ENCODE assay signal across 9 cellular contexts in the genomic region with DNA sequence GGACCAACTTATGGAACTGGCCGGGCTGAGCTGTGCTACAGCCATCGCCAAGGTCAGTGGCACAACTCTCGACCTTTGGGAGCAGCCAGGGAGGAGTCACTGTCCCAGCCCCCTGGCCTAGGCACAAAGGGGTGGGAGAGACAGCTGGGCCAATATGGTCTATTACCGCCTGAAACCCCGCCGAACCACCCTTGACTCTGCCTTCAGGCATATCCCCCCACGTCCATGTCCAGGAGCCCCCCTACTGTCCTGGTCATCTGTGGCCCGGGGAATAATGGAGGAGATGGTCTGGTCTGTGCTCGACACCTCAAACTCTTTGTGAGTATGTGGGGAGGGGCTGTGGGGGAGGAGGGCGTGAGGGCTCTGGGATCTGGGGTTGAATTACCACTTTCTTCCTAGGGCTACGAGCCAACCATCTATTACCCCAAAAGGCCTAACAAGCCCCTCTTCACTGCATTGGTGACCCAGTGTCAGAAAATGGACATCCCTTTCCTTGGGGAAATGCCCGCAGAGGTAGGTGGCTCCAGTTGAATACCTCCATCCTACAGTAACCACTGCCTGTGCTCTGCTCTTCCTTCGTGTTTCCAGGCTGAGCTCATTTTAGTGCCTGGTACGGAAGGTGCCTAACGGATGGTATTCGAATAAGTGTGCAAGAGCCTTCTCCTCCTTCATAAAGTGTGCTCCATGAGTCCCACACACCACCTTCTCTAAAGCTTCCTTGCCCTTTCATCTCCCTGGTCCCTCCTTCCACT. TPM values are rescaled to one million over a fixed set of nuclear protein-coding genes. Genes with fewer than 3 reads are reported as not detected.
A peak's percentile ranks its signal among the peaks of the same experiment; 100 is the strongest.
DNase-seq lines count a peak whose midpoint lies in the region; ATAC-seq and TF ChIP-seq lines count a peak whose summit lies in the region.
"Had no signal": no experiment of that assay in that cellular context is flagged by ENCODE, and none has a peak within 500 bp of the region (broad histone marks: within the 10 kb centered on the region; RNA-seq: fewer than 3 reads in every experiment).

No MANE protein-coding gene starts in this region.

- H4K20me1 ChIP-seq in BLaER1 treated with 17β-estradiol and CSF1 and Interleukin-3, amounts not matched to agents 10 nM and 100 nM: peaks cover 0 to 51% (median 32%) of the 10 kb centered on the region in 11 experiments; a peak in 12 of 22 replicates

- peak overlapping the region; percentile 71 to 89 (median 80) for H3K27ac ChIP-seq in BLaER1 treated with 17β-estradiol and CSF1 and Interleukin-3, amounts not matched to agents 10 nM and 100 nM
- peak overlapping the region; percentile 81 to 88 for H3K27ac ChIP-seq in coronary artery

- peaks cover 16 to 28% (median 17%) of the 10 kb centered on the region in 4 donors for H3K4me1 Mint-ChIP-seq in naive thymus-derived CD8-positive, alpha-beta T cell

- TF ChIP-seq CTCF in coronary artery (IDR thresholded peaks at IDR 0.05): no peak

- peak overlapping the region; percentile 86 to 99 (median 96) for H3K4me2 ChIP-seq in BLaER1 treated with 17β-estradiol and CSF1 and Interleukin-3, amounts not matched to agents 10 nM and 100 nM

- ATAC-seq in naive thymus-derived CD8-positive, alpha-beta T cell: no peak
- ATAC-seq in GM19463 (IDR thresholded peaks at IDR 0.05; ENCODE audit: unreplicated experiment): no peak

- H3K4me3 Mint-ChIP-seq in naive thymus-derived CD8-positive, alpha-beta T cell: peak overlapping the region; percentile 76 to 93 (median 82)

- H3K9ac ChIP-seq in BLaER1 treated with 17β-estradiol and CSF1 and Interleukin-3, amounts not matched to agents 10 nM and 100 nM: peak overlapping the region; percentile 81 to 94 (median 87)

- no peaks in the 10 kb centered on the region for H3K27me3 ChIP-seq in BLaER1 treated with 17β-estradiol and CSF1 and Interleukin-3, amounts not matched to agents 10 nM and 100 nM
- no peaks in the 10 kb centered on the region for H3K27me3 ChIP-seq in MG63

- H3K4me1 ChIP-seq in BLaER1 treated with 17β-estradiol and CSF1 and Interleukin-3, amounts not matched to agents 10 nM and 100 nM: peaks cover 26 to 42% (median 36%) of the 10 kb centered on the region in 10 experiments

- POLR2A ChIA-PET in naive thymus-derived CD8-positive, alpha-beta T cell (lab: Charles Lee): interaction anchor here (0.6 to 3.5 kb wide), 12 partner anchors 9 to 255 kb away, joined by 3 to 37 read pairs (median 6); a partner anchor contains a TSS

- H3K36me3 ChIP-seq in BLaER1 treated with 17β-estradiol and CSF1 and Interleukin-3, amounts not matched to agents 10 nM and 100 nM: peaks cover 44 to 56% (median 53%) of the 10 kb centered on the region in 11 experiments
- H3K36me3 ChIP-seq in MG63: peaks cover 54% of the 10 kb centered on the region

- DNase-seq in MG63 (no peak), coronary artery (ENCODE audit: low spot score) (no peak), midbrain (lab: John Stamatoyannopoulos, UW) (no peak), NCI-H524 treated with DMSO at 0.1 percent for 48 hours (lab: John Stamatoyannopoulos, UW) (no peak)
- no peak for DNase-seq in naive thymus-derived CD8-positive, alpha-beta T cell
- DNase-seq in stimulated activated CD8-positive, alpha-beta memory T cell treated with anti-CD3 and anti-CD28 coated beads, Interleukin-4, amount 100 ng/mL, for 48 hours: no peak

- no peaks in the 10 kb centered on the region for H3K9me3 Mint-ChIP-seq in naive thymus-derived CD8-positive, alpha-beta T cell

- H3K4me3 ChIP-seq in BLaER1 treated with 17β-estradiol and CSF1 and Interleukin-3, amounts not matched to agents 10 nM and 100 nM: peak overlapping the region; percentile 66 to 88 (median 80)
- peak overlapping the region; percentile 84 for H3K4me3 ChIP-seq in MG63
- peak overlapping the region; percentile 89 for H3K4me3 ChIP-seq in coronary artery

- peaks cover 2 to 26% (median 7%) of the 10 kb centered on the region in 3 donors for H3K36me3 Mint-ChIP-seq in naive thymus-derived CD8-positive, alpha-beta T cell

- H3K27me3 Mint-ChIP-seq in naive thymus-derived CD8-positive, alpha-beta T cell: no peaks in the 10 kb centered on the region

- H3K27ac Mint-ChIP-seq in naive thymus-derived CD8-positive, alpha-beta T cell: peak overlapping the region; percentile 73 to 94 (median 86)

- no peaks in the 10 kb centered on the region for H3K9me3 ChIP-seq in BLaER1 treated with 17β-estradiol and CSF1 and Interleukin-3, amounts not matched to agents 10 nM and 100 nM (replicated peaks in 1 of 11)
- H3K9me3 ChIP-seq in MG63: no peaks in the 10 kb centered on the region

RNA-seq across cellular contexts. Expression of a gene that starts 0.8 kb away (rescaled TPM):
- total RNA-seq in MG63 (2014; rRNA removed; shearing (Covaris generic); ENCODE audit: low replicate concordance): 105 and 170 TPM in 2 replicates
- total RNA-seq in naive thymus-derived CD8-positive, alpha-beta T cell: 10 to 100 TPM; 39.7 to 42.1 TPM
- polyA plus RNA-seq in naive thymus-derived CD8-positive, alpha-beta T cell: 100 to 1,000 TPM in 2 of 3 donors, 10 to 100 TPM in 1; 85.6 to 124 (median 103) TPM

RNA-seq across cellular contexts. Expression of a gene that starts 8.9 kb away (rescaled TPM):
- 10.0 and 48.6 TPM in 2 replicates for total RNA-seq in MG63 (2014; rRNA removed; shearing (Covaris generic); ENCODE audit: low replicate concordance)
- total RNA-seq in naive thymus-derived CD8-positive, alpha-beta T cell: 10 to 100 TPM; 44.2 to 45.1 TPM
- 10 to 100 TPM; 27.3 to 70.4 (median 42.0) TPM for polyA plus RNA-seq in naive thymus-derived CD8-positive, alpha-beta T cell

RNA-seq across cellular contexts. Expression of a gene that starts 12.8 kb away (rescaled TPM):
- total RNA-seq in MG63 (2014; rRNA removed; shearing (Covaris generic); ENCODE audit: low replicate concordance): not detected in 2 replicates
- 10 to 100 TPM; 41.3 to 44.3 TPM for total RNA-seq in naive thymus-derived CD8-positive, alpha-beta T cell
- 1 to 10 TPM; 3.8 to 6.7 (median 6.7) TPM for polyA plus RNA-seq in naive thymus-derived CD8-positive, alpha-beta T cell
- total RNA-seq: renal cortical epithelial cell had no signal

RNA-seq across cellular contexts. Expression of a gene that starts 20.0 kb away (rescaled TPM):
- total RNA-seq in MG63 (2014; rRNA removed; shearing (Covaris generic); ENCODE audit: low replicate concordance): 18.7 and 20.7 TPM in 2 replicates
- total RNA-seq in naive thymus-derived CD8-positive, alpha-beta T cell: under 1 TPM in 1 of 2 experiments, not detected in 1; 0.08 TPM
- polyA plus RNA-seq in naive thymus-derived CD8-positive, alpha-beta T cell: not detected

RNA-seq across cellular contexts. Expression of a gene that starts 26.9 kb away (rescaled TPM):
- not detected in 2 replicates for total RNA-seq in MG63 (2014; rRNA removed; shearing (Covaris generic); ENCODE audit: low replicate concordance)
- total RNA-seq in naive thymus-derived CD8-positive, alpha-beta T cell: under 1 TPM; 0.39 to 0.58 TPM
- not detected for polyA plus RNA-seq in naive thymus-derived CD8-positive, alpha-beta T cell
- total RNA-seq: renal cortical epithelial cell had no signal

Comparison
In these comparisons a context has a peak if more than half of its experiments do, and no peak if none do; other contexts are left out.
1. RNA of a gene that starts 12.8 kb away (total RNA-seq): 41.3 to 44.3 TPM in naive thymus-derived CD8-positive, alpha-beta T cell; not detected in MG63; every median in the first group is over 10 times any median in the second.
2. Peak in every context shown above with its lines, with median percentiles within 50 percentile points of each other: H3K4me3 ChIP-seq.